ENCODE assay signal across 37 cellular contexts in genomic region chr16:8146613-8147012, GRCh38.
"Had no signal": no experiment of that assay in that cellular context is flagged by ENCODE, and none has a peak within 500 bp of the region (broad histone marks: within the 10 kb centered on the region; RNA-seq: fewer than 3 reads in every experiment).

No MANE protein-coding gene starts in this region.

- H3K27me3 Mint-ChIP-seq: activated B cell treated with CpG ODN at 0.5 μM for 24 hours; activated CD4-positive, alpha-beta memory T cell treated with anti-CD3 and anti-CD28 coated beads, Interleukin-2, amount 10 ng/mL, durations not matched to agents 7 days and 5 days; activated CD4-positive, alpha-beta T cell treated with anti-CD3 and anti-CD28 coated beads, Interleukin-2, amount 10 ng/mL, durations not matched to agents 7 days and 5 days; activated CD8-positive, alpha-beta memory T cell treated with anti-CD3 and anti-CD28 coated beads, Interleukin-2, amount 10 ng/mL, durations not matched to agents 7 days and 5 days; activated naive CD8-positive, alpha-beta T cell treated with anti-CD3 and anti-CD28 coated beads for 36 hours; activated T-helper 17 cell treated with anti-CD3 and anti-CD28 coated beads, Interleukin-2, amount 50 U/mL, for 72 hours had no signal

- H3K4me1 Mint-ChIP-seq: activated B cell treated with CpG ODN at 0.5 μM for 24 hours; activated CD4-positive, alpha-beta memory T cell treated with anti-CD3 and anti-CD28 coated beads, Interleukin-2, amount 10 ng/mL, durations not matched to agents 7 days and 5 days; activated CD4-positive, alpha-beta T cell treated with anti-CD3 and anti-CD28 coated beads, Interleukin-2, amount 10 ng/mL, durations not matched to agents 7 days and 5 days; activated CD8-positive, alpha-beta memory T cell treated with anti-CD3 and anti-CD28 coated beads, Interleukin-2, amount 10 ng/mL, durations not matched to agents 7 days and 5 days; activated naive CD8-positive, alpha-beta T cell treated with anti-CD3 and anti-CD28 coated beads for 36 hours; activated T-helper 17 cell treated with anti-CD3 and anti-CD28 coated beads, Interleukin-2, amount 50 U/mL, for 72 hours had no signal

- FAIRE-seq: astrocyte, TTC549 had no signal

- H3K27me3 ChIP-seq: adrenal gland, body of pancreas, brain microvascular endothelial cell, breast epithelium had no signal

- H3K36me3 Mint-ChIP-seq: activated CD8-positive, alpha-beta memory T cell treated with anti-CD3 and anti-CD28 coated beads, Interleukin-2, amount 10 ng/mL, durations not matched to agents 7 days and 5 days; activated naive CD4-positive, alpha-beta T cell treated with anti-CD3 and anti-CD28 coated beads, Interleukin-2, amount 50 U/mL, for 72 hours; activated naive CD8-positive, alpha-beta T cell treated with anti-CD3 and anti-CD28 coated beads for 36 hours had no signal

- DNase-seq: activated B cell treated with CpG ODN at 0.5 μM for 24 hours; activated CD4-positive, alpha-beta memory T cell treated with anti-CD3 and anti-CD28 coated beads, Interleukin-2, amount 10 ng/mL, durations not matched to agents 7 days and 5 days; activated CD4-positive, alpha-beta T cell treated with anti-CD3 and anti-CD28 coated beads for 48 hours; activated CD4-positive, alpha-beta T cell treated with anti-CD3 and anti-CD28 coated beads, Interleukin-2, amount 10 ng/mL, durations not matched to agents 7 days and 5 days; activated CD4-positive, alpha-beta T cell treated with anti-CD3 and anti-CD28 coated beads, Interleukin-2, amount 50 U/mL, for 48 hours; activated CD4-positive, CD25-positive, alpha-beta regulatory T cell treated with anti-CD3 and anti-CD28 coated beads, Interleukin-2, amount 50 U/mL, for 72 hours; activated CD8-positive, alpha-beta memory T cell treated with anti-CD3 and anti-CD28 coated beads for 24 hours; activated CD8-positive, alpha-beta memory T cell treated with anti-CD3 and anti-CD28 coated beads, Interleukin-2, amount 10 ng/mL, durations not matched to agents 7 days and 5 days; activated CD8-positive, alpha-beta T cell treated with anti-CD3 and anti-CD28 coated beads, Interleukin-2, amount 10 ng/mL, durations not matched to agents 7 days and 5 days; activated effector memory CD4-positive, alpha-beta T cell treated with anti-CD3 and anti-CD28 coated beads, Interleukin-2, amount 50 U/mL, for 16 hours; activated gamma-delta T cell treated with Interleukin-2 at 50 U/mL for 16 hours; activated naive CD4-positive, alpha-beta T cell; activated naive CD4-positive, alpha-beta T cell treated with anti-CD3 and anti-CD28 coated beads for 36 hours; activated naive CD4-positive, alpha-beta T cell treated with anti-CD3 and anti-CD28 coated beads, Interleukin-2, amount 50 U/mL, for 16 hours; activated naive CD8-positive, alpha-beta T cell treated with anti-CD3 and anti-CD28 coated beads for 36 hours; activated T-cell treated with anti-CD3 and anti-CD28 coated beads for 4 hours; activated T-cell treated with anti-CD3 and anti-CD28 coated beads, Interleukin-2, amount 50 U/mL, for 1 hour; activated T-cell treated with anti-CD3 and anti-CD28 coated beads, Interleukin-2, amount 50 U/mL, for 4 hours; activated T-cell treated with anti-CD3 and anti-CD28 coated beads, Interleukin-2, amount 50 U/mL, for 72 hours; adrenal gland; amniotic stem cell; aorta; body of pancreas; brain microvascular endothelial cell; central memory CD4-positive, alpha-beta T cell; T-helper 1 cell; T-helper 2 cell; T-helper 9 cell had no signal

- H3K27ac Mint-ChIP-seq: activated B cell treated with CpG ODN at 0.5 μM for 24 hours; activated CD4-positive, alpha-beta memory T cell treated with anti-CD3 and anti-CD28 coated beads, Interleukin-2, amount 10 ng/mL, durations not matched to agents 7 days and 5 days; activated CD4-positive, alpha-beta T cell treated with anti-CD3 and anti-CD28 coated beads, Interleukin-2, amount 10 ng/mL, durations not matched to agents 7 days and 5 days; activated CD8-positive, alpha-beta memory T cell treated with anti-CD3 and anti-CD28 coated beads, Interleukin-2, amount 10 ng/mL, durations not matched to agents 7 days and 5 days; activated CD8-positive, alpha-beta T cell treated with anti-CD3 and anti-CD28 coated beads, Interleukin-2, amount 10 ng/mL, durations not matched to agents 7 days and 5 days; activated naive CD4-positive, alpha-beta T cell treated with anti-CD3 and anti-CD28 coated beads for 36 hours; activated naive CD4-positive, alpha-beta T cell treated with anti-CD3 and anti-CD28 coated beads, Interleukin-2, amount 50 U/mL, for 72 hours; activated naive CD8-positive, alpha-beta T cell treated with anti-CD3 and anti-CD28 coated beads for 36 hours; activated T-cell treated with anti-CD3 and anti-CD28 coated beads, Interleukin-2, amount 50 U/mL, for 72 hours; activated T-helper 1 cell treated with anti-CD3 and anti-CD28 coated beads, Interleukin-12 subunit alpha, Interleukin-12 subunit beta, Interleukin-2, Interleukin-4 antibody, amounts not matched to agents 30 ng/mL and 10 ng/mL and 1 ng/mL, durations not matched to agents 14 hours and 24 hours and 36 hours; activated T-helper 17 cell treated with anti-CD3 and anti-CD28 coated beads, Interleukin-2, amount 50 U/mL, for 72 hours; T-helper 1 cell treated with Interleukin-12 subunit alpha and Interleukin-12 subunit beta and Interleukin-4 antibody, amounts not matched to agents 30 μg/mL and 1 μg/mL, for 36 hours; T-helper 2 cell treated with Interferon-gamma antibody and Interleukin-4, amounts not matched to agents 5 μg/mL and 100 μg/mL, for 36 hours had no signal

- ATAC-seq: activated CD8-positive, alpha-beta memory T cell treated with anti-CD3 and anti-CD28 coated beads, Interleukin-2, amount 10 ng/mL, durations not matched to agents 7 days and 5 days; activated CD8-positive, alpha-beta T cell treated with anti-CD3 and anti-CD28 coated beads, Interleukin-2, amount 10 ng/mL, durations not matched to agents 7 days and 5 days; activated naive CD4-positive, alpha-beta T cell treated with anti-CD3 and anti-CD28 coated beads, Interleukin-2, amount 50 U/mL, for 72 hours; activated T-cell treated with anti-CD3 and anti-CD28 coated beads, Interleukin-2, amount 50 U/mL, for 4 hours; activated T-cell treated with anti-CD3 and anti-CD28 coated beads, Interleukin-2, amount 50 U/mL, for 72 hours; activated T-helper 17 cell treated with anti-CD3 and anti-CD28 coated beads, Interleukin-2, amount 50 U/mL, for 72 hours; body of pancreas had no signal

- H3K36me3 ChIP-seq: adrenal gland, brain microvascular endothelial cell, breast epithelium had no signal

- H3K4me1 ChIP-seq: adrenal gland, body of pancreas, breast epithelium had no signal

- H3K4me3 Mint-ChIP-seq: activated B cell treated with CpG ODN at 0.5 μM for 24 hours; activated CD4-positive, alpha-beta memory T cell treated with anti-CD3 and anti-CD28 coated beads, Interleukin-2, amount 10 ng/mL, durations not matched to agents 7 days and 5 days; activated CD4-positive, alpha-beta T cell treated with anti-CD3 and anti-CD28 coated beads, Interleukin-2, amount 10 ng/mL, durations not matched to agents 7 days and 5 days; activated CD8-positive, alpha-beta memory T cell treated with anti-CD3 and anti-CD28 coated beads, Interleukin-2, amount 10 ng/mL, durations not matched to agents 7 days and 5 days; activated CD8-positive, alpha-beta T cell treated with anti-CD3 and anti-CD28 coated beads, Interleukin-2, amount 10 ng/mL, durations not matched to agents 7 days and 5 days; activated naive CD4-positive, alpha-beta T cell treated with anti-CD3 and anti-CD28 coated beads for 36 hours; activated naive CD8-positive, alpha-beta T cell treated with anti-CD3 and anti-CD28 coated beads for 36 hours; activated T-cell treated with anti-CD3 and anti-CD28 coated beads, Interleukin-2, amount 50 U/mL, for 4 hours; activated T-cell treated with anti-CD3 and anti-CD28 coated beads, Interleukin-2, amount 50 U/mL, for 72 hours; activated T-helper 1 cell treated with anti-CD3 and anti-CD28 coated beads, Interleukin-12 subunit alpha, Interleukin-12 subunit beta, Interleukin-2, Interleukin-4 antibody, amounts not matched to agents 30 ng/mL and 10 ng/mL and 1 ng/mL, durations not matched to agents 14 hours and 24 hours and 36 hours; activated T-helper 17 cell treated with anti-CD3 and anti-CD28 coated beads, Interleukin-2, amount 50 U/mL, for 72 hours; T-helper 1 cell treated with Interleukin-12 subunit alpha and Interleukin-12 subunit beta and Interleukin-4 antibody, amounts not matched to agents 30 μg/mL and 1 μg/mL, for 36 hours; T-helper 2 cell treated with Interferon-gamma antibody and Interleukin-4, amounts not matched to agents 5 μg/mL and 100 μg/mL, for 36 hours had no signal

- H3K9me3 ChIP-seq: adrenal gland, body of pancreas, breast epithelium had no signal

- H3K27ac ChIP-seq: adrenal gland, body of pancreas, brain microvascular endothelial cell, breast epithelium, VCaP had no signal

- H3K4me3 ChIP-seq: adrenal gland, body of pancreas, breast epithelium had no signal
